ENCODE assay signal across 25 cellular contexts in the genomic region with DNA sequence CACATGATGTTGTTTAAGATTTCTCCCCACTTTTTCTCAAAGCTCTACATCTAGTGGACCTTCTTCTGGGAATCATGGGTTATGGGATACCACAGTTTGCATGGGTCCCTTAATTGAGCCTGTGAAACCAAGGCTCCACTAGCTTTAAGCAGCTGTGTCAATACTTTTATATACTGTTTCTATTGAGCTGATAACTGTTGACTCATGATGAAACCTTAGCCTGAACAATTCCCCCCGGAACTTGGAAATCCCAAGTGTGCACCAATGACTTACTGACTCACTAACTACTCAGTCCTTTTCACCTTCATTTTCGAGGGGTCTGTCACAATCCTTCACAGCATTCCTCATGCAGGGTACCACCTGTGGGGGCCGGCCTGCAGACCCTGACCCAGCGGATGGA.
"Had no signal": no experiment of that assay in that cellular context is flagged by ENCODE, and none has a peak within 500 bp of the region (broad histone marks: within the 10 kb centered on the region; RNA-seq: fewer than 3 reads in every experiment).

No MANE protein-coding gene starts in this region.

- H3K9me3 Mint-ChIP-seq: type B pancreatic cell had no signal

- H3K27me3 Mint-ChIP-seq: memory B cell; stimulated activated memory B cell treated with anti-CD40 and anti-IgM and Interleukin-4, amounts not matched to agents 10 μg/mL and 1 μg/mL and 100 μg/mL, for 72 hours; type B pancreatic cell had no signal

- H3K27ac ChIP-seq: dorsolateral prefrontal cortex, epithelial cell of prostate, gastrocnemius medialis, ovary, psoas muscle, sigmoid colon, skin epidermis, spleen, testis, tibial artery had no signal

- H3K27ac Mint-ChIP-seq: memory B cell; natural killer cell; stimulated activated memory B cell treated with anti-CD40 and anti-IgM and Interleukin-4, amounts not matched to agents 10 μg/mL and 1 μg/mL and 100 μg/mL, for 72 hours; type B pancreatic cell had no signal

- H3K36me3 ChIP-seq: gastrocnemius medialis, ovary, sigmoid colon, spleen, tibial artery had no signal

- H3K9me3 ChIP-seq: ovary, sigmoid colon, testis had no signal

- H3K27me3 ChIP-seq: gastrocnemius medialis, ovary, sigmoid colon, spleen, testis, tibial artery had no signal

- H3K4me1 Mint-ChIP-seq: memory B cell; natural killer cell; stimulated activated memory B cell treated with anti-CD40 and anti-IgM and Interleukin-4, amounts not matched to agents 10 μg/mL and 1 μg/mL and 100 μg/mL, for 72 hours had no signal

- DNase-seq: dorsolateral prefrontal cortex; effector CD4-positive, alpha-beta T cell; foreskin fibroblast; gastrocnemius medialis; head of caudate nucleus; kidney; natural killer cell; occipital lobe; ovary; posterior cingulate gyrus; psoas muscle; right cardiac atrium; sigmoid colon; spleen; stimulated activated CD4-positive, alpha-beta T cell treated with anti-CD3 and anti-CD28 coated beads, Interleukin-4, amount 100 ng/mL, for 4 hours; stimulated activated naive CD8-positive, alpha-beta T cell treated with anti-CD3 and anti-CD28 coated beads, Interleukin-15, Interleukin-2, amounts not matched to agents 100 U/mL and 50 U/mL, for 24 hours; substantia nigra; testis; tibial artery had no signal

- H3K4me3 ChIP-seq: dorsolateral prefrontal cortex, gastrocnemius medialis, lung, ovary, psoas muscle, sigmoid colon, skin epidermis, spleen, testis, tibial artery had no signal

- H3K4me3 Mint-ChIP-seq: memory B cell; natural killer cell; stimulated activated memory B cell treated with anti-CD40 and anti-IgM and Interleukin-4, amounts not matched to agents 10 μg/mL and 1 μg/mL and 100 μg/mL, for 72 hours; type B pancreatic cell had no signal

- H3K36me3 Mint-ChIP-seq: natural killer cell, type B pancreatic cell had no signal

- H3K4me1 ChIP-seq: gastrocnemius medialis, psoas muscle, sigmoid colon, spleen, testis, tibial artery had no signal
